30 cellular contexts compared by ENCODE assay signal in the genomic region with DNA sequence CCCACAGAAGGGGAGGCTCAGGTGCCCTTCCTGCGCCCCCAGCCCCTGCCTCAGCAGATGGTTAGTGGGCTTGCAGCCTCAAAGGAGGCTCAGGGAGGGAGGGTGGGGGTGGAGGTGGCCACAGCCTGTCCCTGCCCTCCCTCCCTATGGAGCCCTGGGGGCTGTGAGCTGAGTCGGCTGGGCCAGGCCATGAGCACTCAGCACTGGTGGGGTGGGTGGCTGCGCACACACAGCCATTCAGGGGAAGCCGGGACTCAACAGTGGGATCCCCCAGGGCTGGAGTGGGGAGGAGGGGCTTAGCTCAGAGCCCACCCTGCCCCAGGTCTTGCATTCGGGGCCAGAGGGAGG. TPM values are rescaled to one million over a fixed set of nuclear protein-coding genes. Genes with fewer than 3 reads are reported as not detected.
"Had no signal": no experiment of that assay in that cellular context is flagged by ENCODE, and none has a peak within 500 bp of the region (broad histone marks: within the 10 kb centered on the region; RNA-seq: fewer than 3 reads in every experiment).

No MANE protein-coding gene starts in this region.

- DNase-seq: activated CD4-positive, alpha-beta memory T cell treated with anti-CD3 and anti-CD28 coated beads for 36 hours; activated CD4-positive, alpha-beta T cell treated with anti-CD3 and anti-CD28 coated beads, Interleukin-2, amount 10 ng/mL, durations not matched to agents 24 days and 14 days; activated CD8-positive, alpha-beta memory T cell treated with anti-CD3 and anti-CD28 coated beads, Interleukin-2, amount 50 U/mL, for 4 hours; activated effector memory CD4-positive, alpha-beta T cell treated with anti-CD3 and anti-CD28 coated beads, Interleukin-2, amount 50 U/mL, for 16 hours; activated naive CD4-positive, alpha-beta T cell treated with anti-CD3 and anti-CD28 coated beads for 36 hours; activated naive CD8-positive, alpha-beta T cell treated with anti-CD3 and anti-CD28 coated beads for 36 hours; activated T-cell treated with anti-CD3 and anti-CD28 coated beads, Interleukin-2, amount 50 U/mL, for 1 hour; aorta; brain microvascular endothelial cell; effector memory CD8-positive, alpha-beta T cell; immature natural killer cell; naive B cell; stimulated activated CD4-positive, alpha-beta T cell treated with anti-CD3 and anti-CD28 coated beads, Interleukin-1b, Interleukin-23, amount 100 ng/mL, for 48 hours; stimulated activated naive B cell treated with anti-CD40 and anti-IgM and Interleukin-4, amounts not matched to agents 10 μg/mL and 1 μg/mL and 100 μg/mL, for 72 hours; T-helper 9 cell; upper lobe of left lung had no signal

- H3K9ac ChIP-seq: parathyroid adenoma had no signal

- FAIRE-seq: TTC549 had no signal

- H3K9me3 ChIP-seq: adrenal gland, gastroesophageal sphincter, psoas muscle, stomach, thyroid gland, upper lobe of left lung had no signal

- H2AFZ ChIP-seq: hepatocyte, parathyroid adenoma had no signal

- H3K4me1 ChIP-seq: adrenal gland, parathyroid adenoma had no signal

- H3K36me3 ChIP-seq: adrenal gland, brain microvascular endothelial cell, gastroesophageal sphincter, stomach, thyroid gland, upper lobe of left lung, WERI-Rb-1 had no signal

- H3K27me3 ChIP-seq: adrenal gland, gastroesophageal sphincter, hepatocyte, stomach, thyroid gland, upper lobe of left lung had no signal

- H3K27ac ChIP-seq: brain microvascular endothelial cell, coronary artery, parathyroid adenoma, upper lobe of left lung, WERI-Rb-1 had no signal

- H3K79me2 ChIP-seq: hepatocyte, parathyroid adenoma had no signal

- ATAC-seq: activated CD4-positive, CD25-positive, alpha-beta regulatory T cell treated with anti-CD3 and anti-CD28 coated beads, Interleukin-2, amount 50 U/mL, for 24 hours; effector memory CD8-positive, alpha-beta T cell; stimulated activated naive B cell treated with anti-CD40 and anti-IgM and Interleukin-4, amounts not matched to agents 10 μg/mL and 1 μg/mL and 100 μg/mL, for 72 hours had no signal

- H3K4me2 ChIP-seq: smooth muscle cell had no signal

- H3K4me3 ChIP-seq: adrenal gland, coronary artery, gastroesophageal sphincter, hepatocyte, psoas muscle, smooth muscle cell, stomach, thyroid gland, upper lobe of left lung had no signal

RNA-seq across cellular contexts. Expression of a gene that starts 50.2 kb away (rescaled TPM):
- total RNA-seq: activated CD4-positive, alpha-beta T cell treated with anti-CD3 and anti-CD28 coated beads, Interleukin-2, amount 10 ng/mL, durations not matched to agents 24 days and 14 days; activated CD8-positive, alpha-beta memory T cell treated with anti-CD3 and anti-CD28 coated beads for 36 hours; activated naive CD8-positive, alpha-beta T cell treated with anti-CD3 and anti-CD28 coated beads for 36 hours; activated T-helper 1 cell treated with anti-CD3 and anti-CD28 coated beads, Interleukin-12 subunit alpha, Interleukin-12 subunit beta, Interleukin-2, Interleukin-4 antibody, amounts not matched to agents 30 ng/mL and 10 ng/mL and 1 ng/mL, durations not matched to agents 14 hours and 24 hours and 36 hours had no signal
- polyA plus RNA-seq: aorta, immature natural killer cell had no signal
